Comparison of ENCODE assay signal across 19 cellular contexts in the genomic region with DNA sequence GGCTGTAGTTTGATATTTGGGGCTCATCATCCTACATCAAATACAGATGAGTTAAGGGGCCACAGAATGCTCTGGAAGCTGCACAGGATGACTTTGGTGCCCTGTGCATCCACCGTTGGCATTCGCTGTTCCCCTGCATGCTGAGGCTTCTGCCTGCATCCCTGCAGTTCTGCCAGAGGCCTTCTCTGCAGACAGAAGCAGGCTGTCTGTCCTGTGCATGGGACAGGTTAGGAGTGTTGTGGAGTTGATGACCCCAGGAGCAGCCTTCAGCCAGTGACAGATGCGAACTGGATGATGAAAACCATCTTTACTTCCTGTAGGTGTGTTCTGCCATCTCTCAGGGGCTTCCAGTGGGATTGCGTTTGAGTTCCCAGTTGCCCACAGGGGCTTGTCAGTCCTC. TPM values are rescaled to one million over a fixed set of nuclear protein-coding genes. Genes with fewer than 3 reads are reported as not detected.
DNase-seq lines count a peak whose midpoint lies in the region; ATAC-seq and TF ChIP-seq lines count a peak whose summit lies in the region.
"Had no signal": no experiment of that assay in that cellular context is flagged by ENCODE, and none has a peak within 500 bp of the region (broad histone marks: within the 10 kb centered on the region; RNA-seq: fewer than 3 reads in every experiment).

No MANE protein-coding gene starts in this region.

- H3K4me3 ChIP-seq in Loucy (ENCODE audit: low read length, poor library complexity, severe bottlenecking) (no peak overlapping the region), sigmoid colon (no peak overlapping the region)
- peak overlapping the region; percentile 13 for H3K4me3 ChIP-seq in effector memory CD4-positive, alpha-beta T cell (ENCODE audit: insufficient read depth, low read depth, low read length, poor library complexity, severe bottlenecking)
- H3K4me3 ChIP-seq: K562, testis had no signal

- H3K4me2 ChIP-seq in Loucy (ENCODE audit: low read depth, low read length, poor library complexity, severe bottlenecking), result peak overlapping the region; percentile 87

- no peak overlapping the region for H3K27ac ChIP-seq in effector memory CD4-positive, alpha-beta T cell (ENCODE audit: insufficient read depth, low read length, poor library complexity, severe bottlenecking)
- no peak overlapping the region for H3K27ac ChIP-seq in sigmoid colon
- H3K27ac ChIP-seq: testis had no signal

- H3F3A ChIP-seq in Loucy (ENCODE audit: low read depth), result peaks cover 3% of the 10 kb centered on the region

- H2AFZ ChIP-seq in Loucy (ENCODE audit: low read length), result no peak overlapping the region

- TF ChIP-seq EP300 in sigmoid colon (IDR thresholded peaks at IDR 0.05), result no peak

- intact Hi-C loops in sigmoid colon (cut with DNase I), result no loop called here

- H3K4me1 ChIP-seq in Loucy (ENCODE audit: insufficient read depth, low read length, poor library complexity, severe bottlenecking), result peaks cover 64% of the 10 kb centered on the region
- peaks cover 48% of the 10 kb centered on the region for H3K4me1 ChIP-seq in effector memory CD4-positive, alpha-beta T cell (ENCODE audit: control insufficient read depth, insufficient read depth, low read length, poor library complexity, severe bottlenecking)
- peaks cover 0 to 25% (median 21%) of the 10 kb centered on the region in 4 donors for H3K4me1 ChIP-seq in sigmoid colon

- in situ Hi-C loops in KBM-7 (cut with MboI; ENCODE audit: low pct_unique_long_range_greater_than_20kb, low sequenced_read_pairs), result no loop called here

- no peaks in the 10 kb centered on the region for H3K36me3 ChIP-seq in Loucy (ENCODE audit: insufficient read depth, low read length)
- no peaks in the 10 kb centered on the region for H3K36me3 ChIP-seq in effector memory CD4-positive, alpha-beta T cell (ENCODE audit: control insufficient read depth, insufficient read depth, low read length)
- no peaks in the 10 kb centered on the region for H3K36me3 ChIP-seq in sigmoid colon

- H3K9ac ChIP-seq in Loucy (ENCODE audit: low read depth, low read length, poor library complexity, severe bottlenecking), result no peak overlapping the region

- no peak for TF ChIP-seq CTCF in Loucy (conservative IDR thresholded peaks at IDR 0.05; ENCODE audit: low read length)
- no peak for TF ChIP-seq CTCF in sigmoid colon (IDR thresholded peaks at IDR 0.05)

- H3K27me3 ChIP-seq in Loucy (ENCODE audit: insufficient read depth, low read length, poor library complexity, severe bottlenecking), result no peaks in the 10 kb centered on the region
- H3K27me3 ChIP-seq in effector memory CD4-positive, alpha-beta T cell (replicated peaks; ENCODE audit: control insufficient read depth, insufficient read depth, low read length, poor library complexity, severe bottlenecking), result no peaks in the 10 kb centered on the region
- no peaks in the 10 kb centered on the region for H3K27me3 ChIP-seq in sigmoid colon
- H3K27me3 ChIP-seq: testis had no signal

- ATAC-seq in HG03045 (IDR thresholded peaks at IDR 0.05; ENCODE audit: unreplicated experiment) (no peak), HG03457 (IDR thresholded peaks at IDR 0.05; ENCODE audit: unreplicated experiment) (no peak)
- ATAC-seq: K562, left lobe of liver, SK-N-SH treated with all-trans-retinoic acid at 6 μM for 48 hours had no signal

- peak; percentile 56 for DNase-seq in activated effector memory CD4-positive, alpha-beta T cell treated with anti-CD3 and anti-CD28 coated beads, Interleukin-2, amount 50 U/mL, for 16 hours
- no peak for DNase-seq in activated effector memory CD4-positive, alpha-beta T cell treated with Interleukin-2 at 50 U/mL for 16 hours
- no peak for DNase-seq in effector memory CD4-positive, alpha-beta T cell
- DNase-seq in sigmoid colon (peak; percentile 35), KBM-7 (no peak)
- DNase-seq: amygdala, cerebellar nuclear complex, COR-L47, glutamatergic neuron, HFFc6, NCI-H2029, NCI-H446 treated with DMSO at 0.1 percent for 48 hours, testis had no signal

- H3K9me3 ChIP-seq in Loucy (ENCODE audit: insufficient read depth, low read depth, low read length) (no peaks in the 10 kb centered on the region), sigmoid colon (no peaks in the 10 kb centered on the region)
- no peaks in the 10 kb centered on the region for H3K9me3 ChIP-seq in effector memory CD4-positive, alpha-beta T cell (ENCODE audit: control insufficient read depth, low read length)
- H3K9me3 ChIP-seq: testis had no signal

- no peaks in the 10 kb centered on the region for H4K20me1 ChIP-seq in Loucy (ENCODE audit: insufficient read depth, low read length, poor library complexity, severe bottlenecking)

- H3K9me2 ChIP-seq in Loucy (replicated peaks; ENCODE audit: low read depth, low read length), result no peaks in the 10 kb centered on the region

- no peaks in the 10 kb centered on the region for H3K79me2 ChIP-seq in Loucy (ENCODE audit: insufficient read depth, low read length)

- TF ChIP-seq POLR2A in sigmoid colon (IDR thresholded peaks at IDR 0.05), result no peak

- 86 to 92% methylated on average over 4 of the region's 4 CpGs for WGBS in sigmoid colon, 2 donors

RNA-seq across cellular contexts. Expression of gene TNS4, which starts 13.6 kb away (rescaled TPM):
- not detected for total RNA-seq in sigmoid colon
- polyA plus RNA-seq in sigmoid colon, result 1 to 10 TPM; 1.2 to 6.9 (median 1.8) TPM

RNA-seq across cellular contexts. Expression of gene CCR7, which starts 50.3 kb away (rescaled TPM):
- total RNA-seq in sigmoid colon, result not detected
- 10 to 100 TPM in 1 of 3 donors, not detected in 2; 73.5 TPM for polyA plus RNA-seq in sigmoid colon
- total RNA-seq: HFFc6 had no signal

Comparison
In these comparisons a context has a peak if more than half of its experiments do, and no peak if none do; other contexts are left out.
1. DNase-seq: peak in activated effector memory CD4-positive, alpha-beta T cell treated with anti-CD3 and anti-CD28 coated beads, Interleukin-2, amount 50 U/mL, for 16 hours (single experiment) and sigmoid colon (single experiment); none in activated effector memory CD4-positive, alpha-beta T cell treated with Interleukin-2 at 50 U/mL for 16 hours (single experiment), effector memory CD4-positive, alpha-beta T cell (0 of 3) and KBM-7 (single experiment).